Comparison of ENCODE assay signal across 9 cellular contexts in the genomic region with DNA sequence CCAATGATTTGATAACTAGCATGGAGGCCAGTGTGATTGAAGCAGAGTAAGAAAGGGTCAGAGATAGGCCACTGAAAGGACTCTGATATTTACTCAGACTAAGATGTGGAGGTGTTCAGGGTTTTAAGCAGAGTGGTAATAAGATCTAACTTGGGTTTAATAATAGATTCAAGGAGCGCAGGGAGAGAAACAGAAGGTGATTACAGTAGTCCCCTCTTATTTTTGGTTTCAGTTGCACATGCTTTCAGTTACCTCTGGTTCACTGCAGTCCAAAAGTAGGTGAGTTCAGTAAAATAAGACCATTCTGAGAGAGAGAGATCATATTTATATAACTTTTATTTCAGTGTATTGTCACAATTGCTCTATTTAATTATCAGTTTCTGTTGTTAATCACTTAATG.
"Had no signal": no experiment of that assay in that cellular context is flagged by ENCODE, and none has a peak within 500 bp of the region (broad histone marks: within the 10 kb centered on the region; RNA-seq: fewer than 3 reads in every experiment).

No MANE protein-coding gene starts in this region.

- H2AFZ ChIP-seq: GM23248, GM23338 had no signal

- H3K4me3 ChIP-seq: GM23248, GM23338, HAP-1 had no signal

- DNase-seq: GM23248, GOT3, H7, H9, HCEC 1CT, HFFc6 had no signal

- H3K9ac ChIP-seq: GM23248 had no signal

- H3K4me1 ChIP-seq: HAP-1 had no signal

- H3K36me3 ChIP-seq: HAP-1 had no signal

- H3K27ac ChIP-seq: GM23248 had no signal

- H3K9me3 ChIP-seq: HAP-1 had no signal

- H3K4me2 ChIP-seq: GM23338 had no signal

- ATAC-seq: GM23338, HCT116 had no signal
